ENCODE assay signal across 8 cellular contexts in genomic region chr5:139636207-139636792, GRCh38. TPM values are rescaled to one million over a fixed set of nuclear protein-coding genes. Genes with fewer than 3 reads are reported as not detected.
DNase-seq lines count a peak whose midpoint lies in the region; ATAC-seq and TF ChIP-seq lines count a peak whose summit lies in the region.

No MANE protein-coding gene starts in this region.

- BruUV-seq in MCF 10A (replicated peaks; lab: Mats Ljungman, UMichigan), result no TSS peak

- peaks cover 37% of the 10 kb centered on the region for H3K4me1 Mint-ChIP-seq in activated CD4-positive, alpha-beta T cell treated with anti-CD3 and anti-CD28 coated beads for 36 hours
- peaks cover 45% of the 10 kb centered on the region for H3K4me1 Mint-ChIP-seq in MCF 10A (ENCODE audit: insufficient read depth, unreplicated experiment)
- H3K4me1 Mint-ChIP-seq in natural killer cell, result peaks cover 44 to 55% of the 10 kb centered on the region in 2 donors

- peaks cover 25% of the 10 kb centered on the region for H3K36me3 Mint-ChIP-seq in activated CD4-positive, alpha-beta T cell treated with anti-CD3 and anti-CD28 coated beads for 36 hours (ENCODE audit: low read depth)
- H3K36me3 Mint-ChIP-seq in MCF 10A (ENCODE audit: insufficient read depth, unreplicated experiment) (peaks cover 20% of the 10 kb centered on the region), natural killer cell (no peaks in the 10 kb centered on the region)

- peak overlapping the region; percentile 38 for H3K4me3 Mint-ChIP-seq in activated CD4-positive, alpha-beta T cell treated with anti-CD3 and anti-CD28 coated beads for 36 hours
- H3K4me3 Mint-ChIP-seq in MCF 10A (ENCODE audit: unreplicated experiment) (peak overlapping the region; percentile 52), natural killer cell (peak overlapping the region; percentile 80)

- peak; percentile 69 for ATAC-seq in activated CD4-positive, alpha-beta T cell treated with anti-CD3 and anti-CD28 coated beads for 36 hours
- ATAC-seq in HG02884 (IDR thresholded peaks at IDR 0.05; ENCODE audit: unreplicated experiment) (peak; percentile 71), natural killer cell (peak; percentile 64 to 77 (median 73))

- peak; percentile 80 for DNase-seq in activated CD4-positive, alpha-beta T cell treated with anti-CD3 and anti-CD28 coated beads for 36 hours
- DNase-seq in activated CD4-positive, alpha-beta T cell treated with anti-CD3 and anti-CD28 coated beads for 1 hour, result no peak
- peak; percentile 57 to 76 for DNase-seq in SHP77 (lab: John Stamatoyannopoulos, UW)
- DNase-seq in MCF 10A (ENCODE audit: unreplicated experiment), result peak; percentile 32
- DNase-seq in natural killer cell, result peak; percentile 72
- no peak for DNase-seq in NCI-H1436 treated with DMSO at 0.1 percent for 48 hours (lab: John Stamatoyannopoulos, UW)
- no peak for DNase-seq in EL

- CTCF ChIA-PET in activated CD4-positive, alpha-beta T cell treated with anti-CD3 and anti-CD28 coated beads for 36 hours (lab: Charles Lee), result interaction anchor here (0.6 to 5.8 kb wide), 16 partner anchors 9 to 193 kb away, joined by 3 to 81 read pairs (median 4); partner anchors contain the start of genes CXXC5 and UBE2D2
- CTCF ChIA-PET in MCF 10A (lab: Yijun Ruan, JAX), result interaction anchor here (0.7 to 16.8 kb wide), 17 partner anchors 10 to 458 kb away, joined by 3 to 321 read pairs (median 12); partner anchors contain the start of gene CXXC5

- intact Hi-C loops in activated CD4-positive, alpha-beta T cell treated with anti-CD3 and anti-CD28 coated beads for 36 hours (cut with DNase I, micrococcal nuclease), result loop anchor here (2.0 to 10.0 kb wide), 7 partner anchors 17 to 471 kb away; no protein-coding TSS in a partner anchor
- intact Hi-C loops in MCF 10A (cut with micrococcal nuclease) (no loop called here), natural killer cell (cut with micrococcal nuclease) (loop anchor here (1.0 to 10.0 kb wide), 2 partner anchors 111 to 209 kb away; no protein-coding TSS in a partner anchor)

- POLR2A ChIA-PET in activated CD4-positive, alpha-beta T cell treated with anti-CD3 and anti-CD28 coated beads for 36 hours (lab: Charles Lee), result interaction anchor here (0.6 to 1.8 kb wide), 6 partner anchors 8 to 343 kb away, joined by 3 to 9 read pairs (median 4); partner anchors contain the start of genes CXXC5 and MATR3
- POLR2A ChIA-PET in MCF 10A (lab: Yijun Ruan, JAX), result interaction anchor here (0.7 to 6.2 kb wide), 14 partner anchors 9 to 214 kb away, joined by 3 to 68 read pairs (median 6); partner anchors contain the start of genes CXXC5 and UBE2D2

- peak overlapping the region; percentile 75 for H3K27ac Mint-ChIP-seq in activated CD4-positive, alpha-beta T cell treated with anti-CD3 and anti-CD28 coated beads for 36 hours
- H3K27ac Mint-ChIP-seq in MCF 10A (ENCODE audit: low read depth, unreplicated experiment) (peak overlapping the region; percentile 55), natural killer cell (peak overlapping the region; percentile 98)

- H3K27me3 Mint-ChIP-seq in activated CD4-positive, alpha-beta T cell treated with anti-CD3 and anti-CD28 coated beads for 36 hours, result no peaks in the 10 kb centered on the region
- H3K27me3 Mint-ChIP-seq in MCF 10A (ENCODE audit: insufficient read depth, unreplicated experiment) (no peaks in the 10 kb centered on the region), natural killer cell (ENCODE audit: low read depth in 2 of 2) (no peaks in the 10 kb centered on the region)

- TF ChIP-seq CTCF in MCF 10A (IDR thresholded peaks at IDR 0.05; ENCODE audit: unreplicated experiment) (no peak), natural killer cell (IDR thresholded peaks at IDR 0.05) (no peak)

- no peaks in the 10 kb centered on the region for H3K9me3 Mint-ChIP-seq in activated CD4-positive, alpha-beta T cell treated with anti-CD3 and anti-CD28 coated beads for 36 hours (ENCODE audit: low read depth)
- H3K9me3 Mint-ChIP-seq in MCF 10A (ENCODE audit: unreplicated experiment) (no peaks in the 10 kb centered on the region), natural killer cell (no peaks in the 10 kb centered on the region)

RNA-seq across cellular contexts. Expression of gene CXXC5, which starts 11.8 kb away (rescaled TPM):
- total RNA-seq in activated CD4-positive, alpha-beta T cell treated with anti-CD3 and anti-CD28 coated beads for 36 hours, result 1 to 10 TPM in 1 of 2 experiments, under 1 TPM in 1; 0.82 to 1.1 TPM
- 7.8 and 10.9 TPM in 2 replicates for total RNA-seq in MCF 10A (2022)
- 100 to 1,000 TPM in 1 of 3 donors, 10 to 100 TPM in 2; 75.6 to 124 (median 84.8) TPM for total RNA-seq in natural killer cell

Comparison
In these comparisons a context has a peak if more than half of its experiments do, and no peak if none do; other contexts are left out.
1. DNase-seq: peak in activated CD4-positive, alpha-beta T cell treated with anti-CD3 and anti-CD28 coated beads for 36 hours (single experiment), SHP77 (2 of 2), MCF 10A (single experiment) and natural killer cell (single experiment); none in activated CD4-positive, alpha-beta T cell treated with anti-CD3 and anti-CD28 coated beads for 1 hour (single experiment), NCI-H1436 treated with DMSO at 0.1 percent for 48 hours (single experiment) and EL (single experiment).
2. Peak in every context shown above with its lines, with median percentiles within 50 percentile points of each other: ATAC-seq, H3K27ac Mint-ChIP-seq and H3K4me3 Mint-ChIP-seq.